1 cellular context compared by ENCODE assay signal in genomic region chr6:109082178-109082577, GRCh38.
TF ChIP-seq lines count a peak whose summit lies in the region.

No MANE protein-coding gene starts in this region.

TF ChIP-seq in GM23338, 12 proteins besides CTCF, POLR2A, EP300 and RAD21 (continued from another document):
- TF ChIP-seq, protein P1, sequence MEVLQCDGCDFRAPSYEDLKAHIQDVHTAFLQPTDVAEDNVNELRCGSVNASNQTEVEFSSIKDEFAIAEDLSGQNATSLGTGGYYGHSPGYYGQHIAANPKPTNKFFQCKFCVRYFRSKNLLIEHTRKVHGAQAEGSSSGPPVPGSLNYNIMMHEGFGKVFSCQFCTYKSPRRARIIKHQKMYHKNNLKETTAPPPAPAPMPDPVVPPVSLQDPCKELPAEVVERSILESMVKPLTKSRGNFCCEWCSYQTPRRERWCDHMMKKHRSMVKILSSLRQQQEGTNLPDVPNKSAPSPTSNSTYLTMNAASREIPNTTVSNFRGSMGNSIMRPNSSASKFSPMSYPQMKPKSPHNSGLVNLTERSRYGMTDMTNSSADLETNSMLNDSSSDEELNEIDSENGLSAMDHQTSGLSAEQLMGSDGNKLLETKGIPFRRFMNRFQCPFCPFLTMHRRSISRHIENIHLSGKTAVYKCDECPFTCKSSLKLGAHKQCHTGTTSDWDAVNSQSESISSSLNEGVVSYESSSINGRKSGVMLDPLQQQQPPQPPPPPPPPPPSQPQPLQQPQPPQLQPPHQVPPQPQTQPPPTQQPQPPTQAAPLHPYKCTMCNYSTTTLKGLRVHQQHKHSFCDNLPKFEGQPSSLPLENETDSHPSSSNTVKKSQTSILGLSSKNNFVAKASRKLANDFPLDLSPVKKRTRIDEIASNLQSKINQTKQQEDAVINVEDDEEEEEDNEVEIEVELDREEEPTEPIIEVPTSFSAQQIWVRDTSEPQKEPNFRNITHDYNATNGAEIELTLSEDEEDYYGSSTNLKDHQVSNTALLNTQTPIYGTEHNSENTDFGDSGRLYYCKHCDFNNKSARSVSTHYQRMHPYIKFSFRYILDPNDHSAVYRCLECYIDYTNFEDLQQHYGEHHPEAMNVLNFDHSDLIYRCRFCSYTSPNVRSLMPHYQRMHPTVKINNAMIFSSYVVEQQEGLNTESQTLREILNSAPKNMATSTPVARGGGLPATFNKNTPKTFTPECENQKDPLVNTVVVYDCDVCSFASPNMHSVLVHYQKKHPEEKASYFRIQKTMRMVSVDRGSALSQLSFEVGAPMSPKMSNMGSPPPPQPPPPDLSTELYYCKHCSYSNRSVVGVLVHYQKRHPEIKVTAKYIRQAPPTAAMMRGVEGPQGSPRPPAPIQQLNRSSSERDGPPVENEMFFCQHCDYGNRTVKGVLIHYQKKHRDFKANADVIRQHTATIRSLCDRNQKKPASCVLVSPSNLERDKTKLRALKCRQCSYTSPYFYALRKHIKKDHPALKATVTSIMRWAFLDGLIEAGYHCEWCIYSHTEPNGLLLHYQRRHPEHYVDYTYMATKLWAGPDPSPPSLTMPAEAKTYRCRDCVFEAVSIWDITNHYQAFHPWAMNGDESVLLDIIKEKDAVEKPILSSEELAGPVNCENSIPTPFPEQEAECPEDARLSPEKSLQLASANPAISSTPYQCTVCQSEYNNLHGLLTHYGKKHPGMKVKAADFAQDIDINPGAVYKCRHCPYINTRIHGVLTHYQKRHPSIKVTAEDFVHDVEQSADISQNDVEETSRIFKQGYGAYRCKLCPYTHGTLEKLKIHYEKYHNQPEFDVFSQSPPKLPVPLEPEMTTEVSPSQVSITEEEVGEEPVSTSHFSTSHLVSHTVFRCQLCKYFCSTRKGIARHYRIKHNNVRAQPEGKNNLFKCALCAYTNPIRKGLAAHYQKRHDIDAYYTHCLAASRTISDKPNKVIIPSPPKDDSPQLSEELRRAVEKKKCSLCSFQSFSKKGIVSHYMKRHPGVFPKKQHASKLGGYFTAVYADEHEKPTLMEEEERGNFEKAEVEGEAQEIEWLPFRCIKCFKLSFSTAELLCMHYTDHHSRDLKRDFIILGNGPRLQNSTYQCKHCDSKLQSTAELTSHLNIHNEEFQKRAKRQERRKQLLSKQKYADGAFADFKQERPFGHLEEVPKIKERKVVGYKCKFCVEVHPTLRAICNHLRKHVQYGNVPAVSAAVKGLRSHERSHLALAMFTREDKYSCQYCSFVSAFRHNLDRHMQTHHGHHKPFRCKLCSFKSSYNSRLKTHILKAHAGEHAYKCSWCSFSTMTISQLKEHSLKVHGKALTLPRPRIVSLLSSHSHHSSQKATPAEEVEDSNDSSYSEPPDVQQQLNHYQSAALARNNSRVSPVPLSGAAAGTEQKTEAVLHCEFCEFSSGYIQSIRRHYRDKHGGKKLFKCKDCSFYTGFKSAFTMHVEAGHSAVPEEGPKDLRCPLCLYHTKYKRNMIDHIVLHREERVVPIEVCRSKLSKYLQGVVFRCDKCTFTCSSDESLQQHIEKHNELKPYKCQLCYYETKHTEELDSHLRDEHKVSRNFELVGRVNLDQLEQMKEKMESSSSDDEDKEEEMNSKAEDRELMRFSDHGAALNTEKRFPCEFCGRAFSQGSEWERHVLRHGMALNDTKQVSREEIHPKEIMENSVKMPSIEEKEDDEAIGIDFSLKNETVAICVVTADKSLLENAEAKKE (CRISPR knock-in tag; IDR thresholded peaks at IDR 0.05): no peak
- TF ChIP-seq ZNF331 (CRISPR knock-in tag; IDR thresholded peaks at IDR 0.05; ENCODE audit: low read depth): no peak
- TF ChIP-seq JUNB (IDR thresholded peaks at IDR 0.05; ENCODE audit: unreplicated experiment): no peak
- no peak for TF ChIP-seq EZH2phosphoT487 (IDR thresholded peaks at IDR 0.05; ENCODE audit: unreplicated experiment)
- TF ChIP-seq POLR2AphosphoS5 (IDR thresholded peaks at IDR 0.05; ENCODE audit: low read depth): no peak
- TF ChIP-seq ZNF114 (CRISPR knock-in tag; IDR thresholded peaks at IDR 0.05): no peak
- TF ChIP-seq REST (IDR thresholded peaks at IDR 0.05; ENCODE audit: unreplicated experiment): no peak
- no peak for TF ChIP-seq NANOG (IDR thresholded peaks at IDR 0.05; ENCODE audit: borderline replicate concordance)
- no peak for TF ChIP-seq STAT1 (IDR thresholded peaks at IDR 0.05; ENCODE audit: unreplicated experiment)
TF ChIP-seq in GM23338: peak in this region for 0.
